27 cellular contexts compared by ENCODE assay signal in genomic region chr17:57696050-57696449, GRCh38. TPM values are rescaled to one million over a fixed set of nuclear protein-coding genes. Genes with fewer than 3 reads are reported as not detected.
"Had no signal": no experiment of that assay in that cellular context is flagged by ENCODE, and none has a peak within 500 bp of the region (broad histone marks: within the 10 kb centered on the region; RNA-seq: fewer than 3 reads in every experiment).

No MANE protein-coding gene starts in this region.

- H3K4me1 ChIP-seq: breast epithelium had no signal

- ATAC-seq: activated T-helper 17 cell treated with anti-CD3 and anti-CD28 coated beads, Interleukin-2, amount 50 U/mL, for 72 hours; T-helper 17 cell; WTC11 had no signal

- H3K27me3 ChIP-seq: breast epithelium, Peyer's patch had no signal

- DNase-seq: activated CD4-positive, alpha-beta memory T cell treated with anti-CD3 and anti-CD28 coated beads for 36 hours; activated CD4-positive, alpha-beta T cell treated with anti-CD3 and anti-CD28 coated beads, Interleukin-2, amount 10 ng/mL, durations not matched to agents 7 days and 5 days; activated CD4-positive, CD25-positive, alpha-beta regulatory T cell treated with anti-CD3 and anti-CD28 coated beads, Interleukin-2, amount 50 U/mL, for 72 hours; activated CD8-positive, alpha-beta memory T cell treated with anti-CD3 and anti-CD28 coated beads for 24 hours; activated naive CD4-positive, alpha-beta T cell treated with anti-CD3 and anti-CD28 coated beads, Interleukin-2, amount 50 U/mL, for 16 hours; activated naive CD8-positive, alpha-beta T cell treated with anti-CD3 and anti-CD28 coated beads, Interleukin-2, amount 10 ng/mL, durations not matched to agents 7 days and 5 days; activated T-cell treated with anti-CD3 and anti-CD28 coated beads, Interleukin-2, amount 50 U/mL, for 48 hours; aorta; caudate nucleus; Kasumi-1; KBM-7; NCI-H1417; NCI-H1694; NCI-H2081; NCI-H2171 treated with DMSO at 0.1 percent for 48 hours; NCI-H226; NCI-H526; NCI-H82; Peyer's patch; SIG-M5; T-helper 17 cell; T-helper 9 cell had no signal

- H3K27ac ChIP-seq: breast epithelium, Peyer's patch had no signal

- H3K9me3 ChIP-seq: Peyer's patch had no signal

- H3K36me3 ChIP-seq: breast epithelium, Peyer's patch had no signal

- H3K4me3 ChIP-seq: breast epithelium, Peyer's patch had no signal

RNA-seq across cellular contexts. Expression of gene CCDC182, which starts 49.0 kb away (rescaled TPM):
- total RNA-seq: activated CD4-positive, alpha-beta memory T cell treated with anti-CD3 and anti-CD28 coated beads for 36 hours; activated CD4-positive, alpha-beta T cell treated with anti-CD3 and anti-CD28 coated beads, Interleukin-2, amount 10 ng/mL, durations not matched to agents 7 days and 5 days; activated naive CD8-positive, alpha-beta T cell treated with anti-CD3 and anti-CD28 coated beads, Interleukin-2, amount 10 ng/mL, durations not matched to agents 7 days and 5 days; activated T-helper 17 cell treated with anti-CD3 and anti-CD28 coated beads, Interleukin-2, amount 50 U/mL, for 72 hours; aorta; breast epithelium; cerebellum; NCI-H460; Peyer's patch; T-helper 17 cell; WTC11 had no signal
- polyA plus RNA-seq: aorta had no signal
